Comparison of ENCODE assay signal across 29 cellular contexts in genomic region chr10:4840151-4840550, GRCh38. TPM values are rescaled to one million over a fixed set of nuclear protein-coding genes. Genes with fewer than 3 reads are reported as not detected.
"Had no signal": no experiment of that assay in that cellular context is flagged by ENCODE, and none has a peak within 500 bp of the region (broad histone marks: within the 10 kb centered on the region; RNA-seq: fewer than 3 reads in every experiment).

No MANE protein-coding gene starts in this region.

- H3K27ac Mint-ChIP-seq: immature natural killer cell; natural killer cell; stimulated activated memory B cell treated with anti-CD40 and anti-IgM and Interleukin-4, amounts not matched to agents 10 μg/mL and 1 μg/mL and 100 μg/mL, for 72 hours had no signal

- H3K27ac ChIP-seq: dorsolateral prefrontal cortex, foreskin keratinocyte, gastroesophageal sphincter, neutrophil, prostate gland, skin epidermis, spleen, testis, tibial nerve, vagina had no signal

- H3K4me1 Mint-ChIP-seq: natural killer cell; neural crest cell; stimulated activated memory B cell treated with anti-CD40 and anti-IgM and Interleukin-4, amounts not matched to agents 10 μg/mL and 1 μg/mL and 100 μg/mL, for 72 hours had no signal

- H3K4me3 ChIP-seq: dorsolateral prefrontal cortex, gastroesophageal sphincter, heart left ventricle, prostate gland, skin epidermis, spleen, testis, tibial nerve, vagina had no signal

- H3K4me3 Mint-ChIP-seq: immature natural killer cell; natural killer cell; neural crest cell; stimulated activated memory B cell treated with anti-CD40 and anti-IgM and Interleukin-4, amounts not matched to agents 10 μg/mL and 1 μg/mL and 100 μg/mL, for 72 hours had no signal

- FAIRE-seq: colon had no signal

- H3K9me3 ChIP-seq: gastroesophageal sphincter, heart left ventricle, neutrophil, prostate gland, spleen, testis, tibial nerve, vagina had no signal

- DNase-seq: central memory CD4-positive, alpha-beta T cell; dorsolateral prefrontal cortex; effector CD4-positive, alpha-beta T cell; foreskin keratinocyte; heart left ventricle; hypothalamus; immature natural killer cell; islet precursor cell; kidney glomerular epithelial cell; left colon; mammary epithelial cell; natural killer cell; right cardiac atrium; spleen; stimulated activated CD4-positive, alpha-beta T cell treated with anti-CD3 and anti-CD28 coated beads, Interleukin-4, amount 100 ng/mL, for 4 hours; stimulated activated naive CD8-positive, alpha-beta T cell treated with anti-CD3 and anti-CD28 coated beads, Interleukin-15, Interleukin-2, amounts not matched to agents 100 U/mL and 50 U/mL, for 24 hours; substantia nigra; testis had no signal

- H3K4me1 ChIP-seq: foreskin keratinocyte, prostate gland, spleen, testis, tibial nerve, vagina had no signal

- H3K27me3 ChIP-seq: foreskin keratinocyte, gastroesophageal sphincter, heart left ventricle, neutrophil, spleen, testis, tibial nerve, vagina had no signal

- H3K9me3 Mint-ChIP-seq: immature natural killer cell; natural killer cell; neural crest cell; stimulated activated memory B cell treated with anti-CD40 and anti-IgM and Interleukin-4, amounts not matched to agents 10 μg/mL and 1 μg/mL and 100 μg/mL, for 72 hours had no signal

- H3K36me3 Mint-ChIP-seq: immature natural killer cell; natural killer cell; stimulated activated memory B cell treated with anti-CD40 and anti-IgM and Interleukin-4, amounts not matched to agents 10 μg/mL and 1 μg/mL and 100 μg/mL, for 72 hours had no signal

- H3K36me3 ChIP-seq: neutrophil, prostate gland had no signal

- ATAC-seq: esophagus mucosa; foreskin keratinocyte; heart left ventricle; left colon; natural killer cell; stimulated activated memory B cell treated with anti-CD40 and anti-IgM and Interleukin-4, amounts not matched to agents 10 μg/mL and 1 μg/mL and 100 μg/mL, for 72 hours; stimulated activated naive CD8-positive, alpha-beta T cell treated with anti-CD3 and anti-CD28 coated beads, Interleukin-15, Interleukin-2, amounts not matched to agents 100 U/mL and 50 U/mL, for 24 hours had no signal

RNA-seq across cellular contexts. Expression of gene AKR1E2, which starts 14.1 kb away (rescaled TPM):
- total RNA-seq: myocyte had no signal
- polyA plus RNA-seq: immature natural killer cell, mammary epithelial cell had no signal
